ENCODE assay signal across 14 cellular contexts in genomic region chr12:52522346-52523011, GRCh38. TPM values are rescaled to one million over a fixed set of nuclear protein-coding genes. Genes with fewer than 3 reads are reported as not detected.
DNase-seq lines count a peak whose midpoint lies in the region; ATAC-seq lines count a peak whose summit lies in the region.
"Had no signal": no experiment of that assay in that cellular context is flagged by ENCODE, and none has a peak within 500 bp of the region (broad histone marks: within the 10 kb centered on the region; RNA-seq: fewer than 3 reads in every experiment).

No MANE protein-coding gene starts in this region.

- H3K4me3 ChIP-seq in skin epidermis, result peak overlapping the region in 4 of 7 experiments; percentile 1 to 27 (median 7)

- no peaks in the 10 kb centered on the region for H3K36me3 Mint-ChIP-seq in activated CD8-positive, alpha-beta memory T cell treated with anti-CD3 and anti-CD28 coated beads, Interleukin-2, amount 10 ng/mL, durations not matched to agents 7 days and 5 days
- H3K36me3 Mint-ChIP-seq in activated naive CD4-positive, alpha-beta T cell treated with anti-CD3 and anti-CD28 coated beads, Interleukin-2, amount 10 ng/mL, durations not matched to agents 7 days and 5 days, result no peaks in the 10 kb centered on the region

- CTCF ChIA-PET in activated CD8-positive, alpha-beta memory T cell treated with anti-CD3 and anti-CD28 coated beads, Interleukin-2, amount 10 ng/mL, durations not matched to agents 7 days and 5 days (lab: Charles Lee), result no interaction called here
- CTCF ChIA-PET in activated naive CD4-positive, alpha-beta T cell treated with anti-CD3 and anti-CD28 coated beads, Interleukin-2, amount 10 ng/mL, durations not matched to agents 7 days and 5 days (lab: Charles Lee), result no interaction called here

- no peak overlapping the region for H3K27ac Mint-ChIP-seq in activated CD8-positive, alpha-beta memory T cell treated with anti-CD3 and anti-CD28 coated beads, Interleukin-2, amount 10 ng/mL, durations not matched to agents 7 days and 5 days
- no peak overlapping the region for H3K27ac Mint-ChIP-seq in activated naive CD4-positive, alpha-beta T cell treated with anti-CD3 and anti-CD28 coated beads, Interleukin-2, amount 10 ng/mL, durations not matched to agents 7 days and 5 days

- intact Hi-C loops in left ventricle myocardium superior (cut with micrococcal nuclease), result no loop called here

- H3K27ac ChIP-seq in skin epidermis, result peak overlapping the region in 20 of 21 experiments; percentile 28 to 92 (median 77)

- peaks cover 13% of the 10 kb centered on the region for H3K27me3 Mint-ChIP-seq in activated CD8-positive, alpha-beta memory T cell treated with anti-CD3 and anti-CD28 coated beads, Interleukin-2, amount 10 ng/mL, durations not matched to agents 7 days and 5 days
- H3K27me3 Mint-ChIP-seq in activated naive CD4-positive, alpha-beta T cell treated with anti-CD3 and anti-CD28 coated beads, Interleukin-2, amount 10 ng/mL, durations not matched to agents 7 days and 5 days, result peaks cover 31% of the 10 kb centered on the region

- H3K9me3 Mint-ChIP-seq in activated CD8-positive, alpha-beta memory T cell treated with anti-CD3 and anti-CD28 coated beads, Interleukin-2, amount 10 ng/mL, durations not matched to agents 7 days and 5 days (ENCODE audit: low read depth), result no peaks in the 10 kb centered on the region
- no peaks in the 10 kb centered on the region for H3K9me3 Mint-ChIP-seq in activated naive CD4-positive, alpha-beta T cell treated with anti-CD3 and anti-CD28 coated beads, Interleukin-2, amount 10 ng/mL, durations not matched to agents 7 days and 5 days

- peaks cover 9% of the 10 kb centered on the region for H3K4me1 Mint-ChIP-seq in activated CD8-positive, alpha-beta memory T cell treated with anti-CD3 and anti-CD28 coated beads, Interleukin-2, amount 10 ng/mL, durations not matched to agents 7 days and 5 days
- peaks cover 3% of the 10 kb centered on the region for H3K4me1 Mint-ChIP-seq in activated naive CD4-positive, alpha-beta T cell treated with anti-CD3 and anti-CD28 coated beads, Interleukin-2, amount 10 ng/mL, durations not matched to agents 7 days and 5 days

- DNase-seq in NCI-H345 (lab: John Stamatoyannopoulos, UW) (peak; percentile 58), NCI-H345 treated with DMSO at 0.1 percent for 48 hours (lab: John Stamatoyannopoulos, UW; ENCODE audit: unreplicated experiment) (no peak), left ventricle myocardium superior (no peak), activated T-cell treated with anti-CD3 and anti-CD28 coated beads for 4 hours (no peak), NCI-H69 (lab: John Stamatoyannopoulos, UW) (no peak)
- DNase-seq in activated CD8-positive, alpha-beta memory T cell treated with anti-CD3 and anti-CD28 coated beads, Interleukin-2, amount 10 ng/mL, durations not matched to agents 7 days and 5 days, result peak; percentile 36
- no peak for DNase-seq in activated naive CD4-positive, alpha-beta T cell treated with anti-CD3 and anti-CD28 coated beads, Interleukin-2, amount 10 ng/mL, durations not matched to agents 7 days and 5 days
- DNase-seq: aorta; DND-41; NCI-H1694; stimulated activated CD4-positive, alpha-beta T cell treated with anti-CD3 and anti-CD28 coated beads, Interleukin-2, amount 100 ng/mL, for 48 hours; T-helper 2 cell had no signal

- H3K4me3 Mint-ChIP-seq in activated CD8-positive, alpha-beta memory T cell treated with anti-CD3 and anti-CD28 coated beads, Interleukin-2, amount 10 ng/mL, durations not matched to agents 7 days and 5 days, result no peak overlapping the region
- H3K4me3 Mint-ChIP-seq in activated naive CD4-positive, alpha-beta T cell treated with anti-CD3 and anti-CD28 coated beads, Interleukin-2, amount 10 ng/mL, durations not matched to agents 7 days and 5 days, result no peak overlapping the region

- no peak for ATAC-seq in activated CD8-positive, alpha-beta memory T cell treated with anti-CD3 and anti-CD28 coated beads, Interleukin-2, amount 10 ng/mL, durations not matched to agents 7 days and 5 days
- ATAC-seq in left ventricle myocardium superior, result peak; percentile 56

RNA-seq across cellular contexts. Expression of gene KRT5, which starts 2.3 kb away (rescaled TPM):
- not detected for total RNA-seq in activated CD8-positive, alpha-beta memory T cell treated with anti-CD3 and anti-CD28 coated beads, Interleukin-2, amount 10 ng/mL, durations not matched to agents 7 days and 5 days
- 1.1 TPM for total RNA-seq in left ventricle myocardium superior

RNA-seq across cellular contexts. Expression of gene KRT6A, which starts 29.4 kb away (rescaled TPM):
- not detected for total RNA-seq in activated CD8-positive, alpha-beta memory T cell treated with anti-CD3 and anti-CD28 coated beads, Interleukin-2, amount 10 ng/mL, durations not matched to agents 7 days and 5 days
- 0.27 TPM for total RNA-seq in left ventricle myocardium superior
- total RNA-seq: aorta had no signal

RNA-seq across cellular contexts. Expression of gene KRT71, which starts 30.5 kb away (rescaled TPM):
- not detected for total RNA-seq in activated CD8-positive, alpha-beta memory T cell treated with anti-CD3 and anti-CD28 coated beads, Interleukin-2, amount 10 ng/mL, durations not matched to agents 7 days and 5 days
- total RNA-seq in left ventricle myocardium superior, result not detected
- total RNA-seq: aorta, endothelial cell of umbilical vein had no signal

RNA-seq across cellular contexts. Expression of gene KRT6C, which starts 48.9 kb away (rescaled TPM):
- not detected for total RNA-seq in activated CD8-positive, alpha-beta memory T cell treated with anti-CD3 and anti-CD28 coated beads, Interleukin-2, amount 10 ng/mL, durations not matched to agents 7 days and 5 days
- not detected for total RNA-seq in left ventricle myocardium superior
- total RNA-seq: aorta, endothelial cell of umbilical vein had no signal

RNA-seq across cellular contexts. Expression of gene KRT74, which starts 51.2 kb away (rescaled TPM):
- total RNA-seq in activated CD8-positive, alpha-beta memory T cell treated with anti-CD3 and anti-CD28 coated beads, Interleukin-2, amount 10 ng/mL, durations not matched to agents 7 days and 5 days, result not detected
- not detected for total RNA-seq in left ventricle myocardium superior
- total RNA-seq: aorta, endothelial cell of umbilical vein had no signal

Comparison
In these comparisons a context has a peak if more than half of its experiments do, and no peak if none do; other contexts are left out.
1. DNase-seq: peak in NCI-H345 (single experiment) and activated CD8-positive, alpha-beta memory T cell treated with anti-CD3 and anti-CD28 coated beads, Interleukin-2, amount 10 ng/mL, durations not matched to agents 7 days and 5 days (single experiment); none in NCI-H345 treated with DMSO at 0.1 percent for 48 hours (single experiment), left ventricle myocardium superior (single experiment), activated T-cell treated with anti-CD3 and anti-CD28 coated beads for 4 hours (single experiment), NCI-H69 (single experiment) and activated naive CD4-positive, alpha-beta T cell treated with anti-CD3 and anti-CD28 coated beads, Interleukin-2, amount 10 ng/mL, durations not matched to agents 7 days and 5 days (single experiment).